20 cellular contexts compared by ENCODE assay signal in genomic region chr15:40003491-40003916, GRCh38. TPM values are rescaled to one million over a fixed set of nuclear protein-coding genes. Genes with fewer than 3 reads are reported as not detected.
DNase-seq lines count a peak whose midpoint lies in the region; FAIRE-seq and TF ChIP-seq lines count a peak whose summit lies in the region.
"Had no signal": no experiment of that assay in that cellular context is flagged by ENCODE, and none has a peak within 500 bp of the region (broad histone marks: within the 10 kb centered on the region; RNA-seq: fewer than 3 reads in every experiment).

No MANE protein-coding gene starts in this region.

- H3K9me3 ChIP-seq in small intestine (ENCODE audit: control insufficient read depth, low read depth), result no peaks in the 10 kb centered on the region

- no peak for TF ChIP-seq CTCF in epithelial cell of esophagus (IDR thresholded peaks at IDR 0.05; ENCODE audit: insufficient read depth, low read depth, low read length, missing control alignments)
- TF ChIP-seq CTCF in GM13977 (IDR thresholded peaks at IDR 0.05; ENCODE audit: extremely low read depth, insufficient read depth, missing control alignments), result no peak

- H3K4me3 ChIP-seq in epithelial cell of esophagus (ENCODE audit: low read length) (no peak overlapping the region), small intestine (ENCODE audit: low read depth in 1 of 2, low read length in 2 of 2) (no peak overlapping the region)
- H3K4me3 ChIP-seq: GM12878, SK-N-MC had no signal

- no peaks in the 10 kb centered on the region for H3K4me1 ChIP-seq in small intestine (ENCODE audit: control insufficient read depth in 2 of 2, insufficient read depth in 1 of 2, low read depth in 1 of 2, low read length in 1 of 2)

- DNase-seq in DMS53 (lab: John Stamatoyannopoulos, UW) (peak; percentile 39), DMS53 treated with DMSO at 0.1 percent for 48 hours (lab: John Stamatoyannopoulos, UW; ENCODE audit: unreplicated experiment) (no peak), LoVo (ENCODE audit: low spot score) (peak; percentile 52), epithelial cell of esophagus (ENCODE audit: low read depth) (peak; percentile 40), small intestine (peak; percentile 7), DMS 273 treated with DMSO at 0.1 percent for 48 hours (lab: John Stamatoyannopoulos, UW) (no peak), NCI-H524 (lab: John Stamatoyannopoulos, UW) (no peak), GM13977 (ENCODE audit: low spot score) (no peak)
- DNase-seq: 8988T, C1 segment of cervical spinal cord, COR-L47, DMS79, MM.1S, NCI-H1105, NCI-H2029, NCI-H524 treated with DMSO at 0.1 percent for 48 hours, T-helper 1 cell had no signal

- FAIRE-seq in small intestine (lab: Jason Lieb, UNC), result no peak

- H3K27ac ChIP-seq in small intestine (ENCODE audit: low read depth in 1 of 2, low read length in 1 of 2), result no peak overlapping the region
- H3K27ac ChIP-seq: KMS-11, SK-N-MC had no signal

- in situ Hi-C loops in GM13977 (cut with MboI; ENCODE audit: low pct_unique_long_range_greater_than_20kb, low sequenced_read_pairs, unreplicated experiment), result no loop called here

- H3K36me3 ChIP-seq in small intestine (ENCODE audit: control insufficient read depth in 2 of 2, insufficient read depth in 2 of 2, low read length in 2 of 2), result peaks cover 3 to 4% of the 10 kb centered on the region in 2 donors

- WGBS in small intestine, 3 donors, result 59 to 63% (median 59%) methylated on average over 3 of the region's 3 CpGs

- H3K27me3 ChIP-seq in small intestine (ENCODE audit: control insufficient read depth in 2 of 2, insufficient read depth in 2 of 2, low read length in 2 of 2), result no peaks in the 10 kb centered on the region

RNA-seq across cellular contexts. Expression of gene SRP14, which starts 35.5 kb away (rescaled TPM):
- 100 to 1,000 TPM; 282 to 329 (median 318) TPM for polyA plus RNA-seq in small intestine

Comparison
In these comparisons a context has a peak if more than half of its experiments do, and no peak if none do; other contexts are left out.
1. DNase-seq: peak in DMS53 (single experiment), LoVo (single experiment), epithelial cell of esophagus (single experiment) and small intestine (single experiment); none in DMS53 treated with DMSO at 0.1 percent for 48 hours (single experiment), DMS 273 treated with DMSO at 0.1 percent for 48 hours (single experiment), NCI-H524 (0 of 2) and GM13977 (single experiment).